9 cellular contexts compared by ENCODE assay signal in genomic region chr11:47950396-47950795, GRCh38. TPM values are rescaled to one million over a fixed set of nuclear protein-coding genes. Genes with fewer than 3 reads are reported as not detected.
DNase-seq lines count a peak whose midpoint lies in the region; ATAC-seq, FAIRE-seq and TF ChIP-seq lines count a peak whose summit lies in the region.
"Had no signal": no experiment of that assay in that cellular context is flagged by ENCODE, and none has a peak within 500 bp of the region (broad histone marks: within the 10 kb centered on the region; RNA-seq: fewer than 3 reads in every experiment).

No MANE protein-coding gene starts in this region.

- peak overlapping the region; percentile 52 for H3K4ac ChIP-seq in IMR-90 (ENCODE audit: low read depth, low read length)

- H2AFZ ChIP-seq in IMR-90 (replicated peaks; ENCODE audit: low read length, poor library complexity) (peak overlapping the region; percentile 73), neural progenitor cell (replicated peaks) (no peak overlapping the region), mammary epithelial cell (ENCODE audit: low read depth, low read length) (no peak overlapping the region)

- dilution Hi-C loops in IMR-90 (cut with HindIII; ENCODE audit: low sequenced_read_pairs, unreplicated experiment), result no loop called here
- dilution Hi-C loops in mammary epithelial cell (cut with HindIII; ENCODE audit: low sequenced_read_pairs), result no loop called here

- H3K9me3 Mint-ChIP-seq in neural progenitor cell, result no peaks in the 10 kb centered on the region

- H3K27ac Mint-ChIP-seq in neural progenitor cell, result peak overlapping the region; percentile 27

- 0 out of 2 replicates have a peak overlapping the region, but pooled peaks have one; percentile 13 for H2AK5ac ChIP-seq in IMR-90 (ENCODE audit: low read depth, low read length)

- TF ChIP-seq POLR2A in GM12891 (IDR thresholded peaks at IDR 0.05; ENCODE audit: low read depth, low read length) (no peak), IMR-90 (IDR thresholded peaks at IDR 0.05; ENCODE audit: low read depth, low read length) (no peak)

- BruUV-seq in IMR-90 (replicated peaks; lab: Mats Ljungman, UMichigan) (no TSS peak), mammary epithelial cell (replicated peaks; lab: Mats Ljungman, UMichigan) (no TSS peak)

- H4K5ac ChIP-seq in IMR-90 (ENCODE audit: low read depth, low read length), result 0 out of 2 replicates have a peak overlapping the region, but pooled peaks have one; percentile 12

- H3K4me1 Mint-ChIP-seq in neural progenitor cell, result peaks cover 17% of the 10 kb centered on the region

- H3K4me3 Mint-ChIP-seq in neural progenitor cell, result no peak overlapping the region

- ATAC-seq in IMR-90 (ENCODE audit: low read depth) (no peak), left lobe of liver (no peak), HG03095 (IDR thresholded peaks at IDR 0.05; ENCODE audit: unreplicated experiment) (no peak)

- no peaks in the 10 kb centered on the region for H3K36me3 Mint-ChIP-seq in neural progenitor cell

- no peak overlapping the region for H2BK5ac ChIP-seq in IMR-90 (ENCODE audit: low read depth, low read length, poor library complexity, severe bottlenecking)

- H3K23ac ChIP-seq in IMR-90 (ENCODE audit: low read depth, low read length), result no peak overlapping the region

- intact Hi-C loops in IMR-90 (cut with micrococcal nuclease) (no loop called here), mammary epithelial cell (cut with micrococcal nuclease) (no loop called here)

- H3K14ac ChIP-seq in IMR-90 (replicated peaks; ENCODE audit: low read depth, low read length), result 0 out of 2 replicates have a peak overlapping the region, but pooled peaks have one; percentile 38

- no peaks in the 10 kb centered on the region for H3K79me1 ChIP-seq in IMR-90 (ENCODE audit: low read depth in 1 of 2, low read length in 2 of 2)

- no peak for TF ChIP-seq RAD21 in IMR-90 (IDR thresholded peaks at IDR 0.05; ENCODE audit: low read length)

- H3K36me3 ChIP-seq in IMR-90 (ENCODE audit: control insufficient read depth, insufficient read depth, low read length) (no peaks in the 10 kb centered on the region), neural progenitor cell (no peaks in the 10 kb centered on the region), mammary epithelial cell (ENCODE audit: insufficient read depth, low read length) (no peaks in the 10 kb centered on the region)

- 0 out of 2 replicates have a peak overlapping the region, but pooled peaks have one; percentile 51 for H4K91ac ChIP-seq in IMR-90 (ENCODE audit: insufficient read depth, low read depth, low read length)

- H3F3A ChIP-seq in neural progenitor cell (ENCODE audit: low read depth), result peaks cover 12% of the 10 kb centered on the region

- H3K9ac ChIP-seq in IMR-90 (ENCODE audit: low read depth, low read length) (no peak overlapping the region), neural progenitor cell (no peak overlapping the region), mammary epithelial cell (ENCODE audit: insufficient read depth, low read length) (no peak overlapping the region)

- H3K4me1 ChIP-seq in IMR-90 (ENCODE audit: control insufficient read depth, insufficient read depth, low read length) (peaks cover 5% of the 10 kb centered on the region), neural progenitor cell (peaks cover 16% of the 10 kb centered on the region), mammary epithelial cell (ENCODE audit: insufficient read depth, low read length) (peaks cover 14% of the 10 kb centered on the region)

- no peak overlapping the region for H2AK9ac ChIP-seq in IMR-90 (replicated peaks; ENCODE audit: low read depth, low read length, poor library complexity)

- H3K27ac ChIP-seq in IMR-90 (ENCODE audit: insufficient read depth, low read length), result no peak overlapping the region
- no peak overlapping the region for H3K27ac ChIP-seq in neural progenitor cell
- H3K27ac ChIP-seq in mammary epithelial cell (ENCODE audit: insufficient read depth, low read depth, low read length), result no peak overlapping the region

- no peak for FAIRE-seq in GM12891 (lab: Jason Lieb, UNC)
- FAIRE-seq: bronchial epithelial cell had no signal

- POLR2A ChIA-PET in IMR-90 (lab: Charles Lee; ENCODE audit: unreplicated experiment), result no interaction called here

- H3K18ac ChIP-seq in IMR-90 (ENCODE audit: low read depth, low read length), result no peak overlapping the region

- no peak overlapping the region for H3K56ac ChIP-seq in IMR-90 (ENCODE audit: extremely low read depth, insufficient read depth, low read length)

- H3K4me3 ChIP-seq in IMR-90 (ENCODE audit: insufficient read depth, low read depth, low read length) (no peak overlapping the region), neural progenitor cell (no peak overlapping the region), mammary epithelial cell (replicated peaks in 1 of 3; ENCODE audit: insufficient read depth in 1 of 3, low read depth in 2 of 3, low read length in 3 of 3) (no peak overlapping the region)

- H2BK15ac ChIP-seq in IMR-90 (ENCODE audit: low read depth, low read length), result no peak overlapping the region

- H3K79me2 ChIP-seq in neural progenitor cell (ENCODE audit: low read depth), result no peaks in the 10 kb centered on the region
- H3K79me2 ChIP-seq in mammary epithelial cell (ENCODE audit: insufficient read depth, low read length), result no peaks in the 10 kb centered on the region

- in situ Hi-C loops in IMR-90 (cut with MboI; ENCODE audit: low sequenced_read_pairs) (no loop called here), mammary epithelial cell (cut with MboI; ENCODE audit: low sequenced_read_pairs in 2 of 2) (no loop called here)

- peak overlapping the region; percentile 64; the same call in 1 of the 2 replicates for H2BK120ac ChIP-seq in IMR-90 (ENCODE audit: low read depth, low read length)

- no peak for DNase-seq in GM12891 (ENCODE audit: insufficient read length, low spot score)
- no peak for DNase-seq in IMR-90
- peak; percentile 58 for DNase-seq in activated CD8-positive, alpha-beta memory T cell treated with anti-CD3 and anti-CD28 coated beads, Interleukin-2, amount 50 U/mL, for 48 hours
- no peak for DNase-seq in neural progenitor cell (ENCODE audit: low spot score)
- DNase-seq in HCEC 1CT, result no peak
- no peak for DNase-seq in left lobe of liver (ENCODE audit: low spot score)
- no peak for DNase-seq in mammary epithelial cell

- H3K9me3 ChIP-seq in IMR-90 (ENCODE audit: control insufficient read depth, insufficient read depth, low read length) (no peaks in the 10 kb centered on the region), neural progenitor cell (ENCODE audit: low read depth) (no peaks in the 10 kb centered on the region), mammary epithelial cell (replicated peaks; ENCODE audit: insufficient read depth, low read length) (no peaks in the 10 kb centered on the region)

- H3K4me2 ChIP-seq in IMR-90 (ENCODE audit: low read depth, low read length) (no peak overlapping the region), neural progenitor cell (no peak overlapping the region), mammary epithelial cell (ENCODE audit: insufficient read depth, low read depth, low read length) (no peak overlapping the region)

- no peak for TF ChIP-seq CTCF in IMR-90 (conservative IDR thresholded peaks at IDR 0.05; ENCODE audit: low read depth, low read length)
- no peak for TF ChIP-seq CTCF in neural progenitor cell (IDR thresholded peaks at IDR 0.05)
- TF ChIP-seq CTCF in mammary epithelial cell (conservative IDR thresholded peaks at IDR 0.05 in 1 of 2, IDR thresholded peaks at IDR 0.05 in 1 of 2; ENCODE audit: extremely low read depth in 1 of 2, insufficient read depth in 1 of 2, low read depth in 1 of 2, low read length in 2 of 2), result no peak

- H4K20me1 ChIP-seq in IMR-90 (ENCODE audit: insufficient read depth, low read length), result peaks cover 3% of the 10 kb centered on the region; the same call in 1 of the 2 replicates
- H4K20me1 ChIP-seq in neural progenitor cell (ENCODE audit: low read depth), result no peaks in the 10 kb centered on the region
- no peaks in the 10 kb centered on the region for H4K20me1 ChIP-seq in mammary epithelial cell (ENCODE audit: insufficient read depth, low read length)

- no peaks in the 10 kb centered on the region for H3K27me3 ChIP-seq in IMR-90 (ENCODE audit: control insufficient read depth, insufficient read depth, low read length)
- H3K27me3 ChIP-seq in neural progenitor cell, result no peaks in the 10 kb centered on the region
- no peaks in the 10 kb centered on the region for H3K27me3 ChIP-seq in mammary epithelial cell (ENCODE audit: insufficient read depth, low read length)

- CTCF ChIA-PET in IMR-90 (lab: Yijun Ruan, JAX) (no interaction called here), mammary epithelial cell (lab: Charles Lee; ENCODE audit: low non-redundant PET) (no interaction called here)

- peaks cover 2% of the 10 kb centered on the region for H3K27me3 Mint-ChIP-seq in neural progenitor cell (ENCODE audit: insufficient read depth, low read depth)

- no CpG with 5 or more reads among the region's 5 CpGs for WGBS in IMR-90 (ENCODE audit: extremely low coverage in 2 of 2, insufficient read length in 1 of 2), 2 experiments
- 89% methylated on average over 2 of the region's 5 CpGs for WGBS in mammary epithelial cell (ENCODE audit: low coverage, missing lambda C conversion rate)

- H3K9me1 ChIP-seq in IMR-90 (ENCODE audit: insufficient read depth, low read length), result peaks cover 5% of the 10 kb centered on the region

- no peak overlapping the region; a peak in 1 of 4 replicates for H4K8ac ChIP-seq in IMR-90 (ENCODE audit: low read depth in 2 of 2, low read length in 2 of 2)

- no peak overlapping the region for H2BK20ac ChIP-seq in IMR-90 (ENCODE audit: low read depth, low read length)

TF ChIP-seq in GM12891, 5 proteins besides CTCF, POLR2A, EP300 and RAD21:
- no peak; the same call in 1 of the 2 replicates for TF ChIP-seq POU2F2 (IDR thresholded peaks at IDR 0.05; ENCODE audit: low read depth, low read length)
- TF ChIP-seq SPI1 (IDR thresholded peaks at IDR 0.05; ENCODE audit: low read depth, low read length), result peak; percentile 73

TF ChIP-seq in IMR-90, 13 proteins besides CTCF, POLR2A, EP300 and RAD21 (continues in another document):
- no peak for TF ChIP-seq NFE2L2 (IDR thresholded peaks at IDR 0.05; ENCODE audit: low read depth, low read length)

RNA-seq across cellular contexts. Expression of gene PTPRJ, which starts 30.0 kb away (rescaled TPM):
- polyA plus RNA-seq in GM12891 (2012; ENCODE audit: low read depth, missing spikeins), result 7.1 TPM
- total RNA-seq in IMR-90 (2012; rRNA removed), result 13.6 and 14.9 TPM in 2 replicates
- 5.3 and 5.6 TPM in 2 replicates for polyA plus RNA-seq in IMR-90 (2012; rRNA removed)
- polyA plus RNA-seq in IMR-90 (2012; cell fraction: cytosol; rRNA removed), result 2.2 and 2.4 TPM in 2 replicates
- 3.4 and 6.7 TPM in 2 replicates for polyA plus RNA-seq in IMR-90 (2012; cell fraction: nucleus; rRNA removed; ENCODE audit: low replicate concordance)
- 17.3 and 28.0 TPM in 2 replicates for total RNA-seq in neural progenitor cell (ENCODE audit: low replicate concordance)
- 22.7 TPM for total RNA-seq in left lobe of liver
- 1 to 10 TPM in 1 of 2 donors, under 1 TPM in 1; 0.73 to 1.5 TPM for total RNA-seq in mammary epithelial cell
- 0.32 TPM for polyA plus RNA-seq in mammary epithelial cell
- not detected for polyA minus RNA-seq in mammary epithelial cell
